ENCODE assay signal across 11 cellular contexts in genomic region chr5:54524704-54525103, GRCh38. TPM values are rescaled to one million over a fixed set of nuclear protein-coding genes. Genes with fewer than 3 reads are reported as not detected.
DNase-seq lines count a peak whose midpoint lies in the region; ATAC-seq and TF ChIP-seq lines count a peak whose summit lies in the region.
"Had no signal": no experiment of that assay in that cellular context is flagged by ENCODE, and none has a peak within 500 bp of the region (broad histone marks: within the 10 kb centered on the region; RNA-seq: fewer than 3 reads in every experiment).

No MANE protein-coding gene starts in this region.

- H3K27ac ChIP-seq in left lung (peak overlapping the region; percentile 30 to 57), smooth muscle cell (ENCODE audit: low read depth) (peak overlapping the region; percentile 20)

- H3K9ac ChIP-seq in smooth muscle cell (ENCODE audit: low read depth): no peak overlapping the region

- 59% methylated on average over 8 of the region's 8 CpGs for WGBS in smooth muscle cell (ENCODE audit: low lambda C conversion rate)

- H2AFZ ChIP-seq in smooth muscle cell (ENCODE audit: low read depth): no peak overlapping the region

- H3F3A ChIP-seq in smooth muscle cell (ENCODE audit: low read depth): no peaks in the 10 kb centered on the region

- H3K36me3 ChIP-seq in left lung: no peaks in the 10 kb centered on the region
- H3K36me3 ChIP-seq in smooth muscle cell (ENCODE audit: low read depth): no peaks in the 10 kb centered on the region

- H3K27me3 ChIP-seq in left lung (no peaks in the 10 kb centered on the region), smooth muscle cell (ENCODE audit: low read depth) (no peaks in the 10 kb centered on the region)

- H3K9me3 Mint-ChIP-seq in central memory CD8-positive, alpha-beta T cell: no peaks in the 10 kb centered on the region

- H3K79me2 ChIP-seq in smooth muscle cell (ENCODE audit: low read depth): peaks cover 93% of the 10 kb centered on the region

- H3K4me1 ChIP-seq in left lung: peaks cover 42 to 89% of the 10 kb centered on the region in 2 donors
- H3K4me1 ChIP-seq in smooth muscle cell (ENCODE audit: low read depth): peaks cover 13% of the 10 kb centered on the region

- H3K4me3 ChIP-seq in left lung: no peak overlapping the region
- no peak overlapping the region for H3K4me3 ChIP-seq in smooth muscle cell

- in situ Hi-C loops in G401 (cut with HindIII; ENCODE audit: low sequenced_read_pairs): no loop called here

- peak overlapping the region; percentile 40 for H3K4me2 ChIP-seq in smooth muscle cell

- peak overlapping the region; percentile 69 for H3K27ac Mint-ChIP-seq in central memory CD8-positive, alpha-beta T cell (ENCODE audit: low read depth)

- H3K9me3 ChIP-seq in left lung (no peaks in the 10 kb centered on the region), smooth muscle cell (replicated peaks; ENCODE audit: low read depth) (no peaks in the 10 kb centered on the region)

- peaks cover 65% of the 10 kb centered on the region for H3K4me1 Mint-ChIP-seq in central memory CD8-positive, alpha-beta T cell

- TF ChIP-seq CTCF in left lung (IDR thresholded peaks at IDR 0.05) (no peak), smooth muscle cell (IDR thresholded peaks at IDR 0.05; ENCODE audit: borderline replicate concordance, insufficient read depth, poor library complexity, severe bottlenecking) (no peak)

- H3K27me3 Mint-ChIP-seq in central memory CD8-positive, alpha-beta T cell: no peaks in the 10 kb centered on the region

- H4K20me1 ChIP-seq in smooth muscle cell (ENCODE audit: low read depth): peaks cover 89% of the 10 kb centered on the region

- peak overlapping the region; percentile 65 for H3K4me3 Mint-ChIP-seq in central memory CD8-positive, alpha-beta T cell

- DNase-seq in G401 (ENCODE audit: low spot score): peak; percentile 42
- no peak for DNase-seq in central memory CD8-positive, alpha-beta T cell (ENCODE audit: low spot score in 2 of 2)
- peak in 1 of 2 donors; percentile 75 for DNase-seq in left lung
- DNase-seq in smooth muscle cell (lab: John Stamatoyannopoulos, UW; ENCODE audit: unreplicated experiment): no peak
- no peak for DNase-seq in HuH-7 (ENCODE audit: low spot score)
- no peak for DNase-seq in D341Med (ENCODE audit: low spot score)
- DNase-seq: central memory CD4-positive, alpha-beta T cell; NCI-H2081 treated with DMSO at 0.1 percent for 48 hours; stimulated activated CD4-positive, alpha-beta T cell treated with anti-CD3 and anti-CD28 coated beads, Interleukin-2, amount 100 ng/mL, for 24 hours had no signal

- no peak for ATAC-seq in central memory CD8-positive, alpha-beta T cell (replicated peaks; ENCODE audit: extremely low read depth, poor library complexity, severe bottlenecking)
- peak; percentile 11 for ATAC-seq in left lung
- no peak for ATAC-seq in HG03097 (IDR thresholded peaks at IDR 0.05; ENCODE audit: low FRiP score, unreplicated experiment)
- ATAC-seq in GM21528 (IDR thresholded peaks at IDR 0.05; ENCODE audit: low FRiP score, unreplicated experiment): no peak

- intact Hi-C loops in left lung (cut with DNase I): no loop called here

- peaks cover 5% of the 10 kb centered on the region for H3K36me3 Mint-ChIP-seq in central memory CD8-positive, alpha-beta T cell (ENCODE audit: insufficient read depth)

RNA-seq across cellular contexts. Expression of gene SNX18, which starts 7.1 kb away (rescaled TPM):
- 10.9 and 17.4 TPM in 2 replicates for total RNA-seq in G401 (2014; rRNA removed; shearing (Covaris generic))
- 10 to 100 TPM; 32.2 to 39.2 TPM for total RNA-seq in left lung
- total RNA-seq in smooth muscle cell: 16.7 and 17.5 TPM in 2 replicates
- polyA plus RNA-seq in smooth muscle cell: 3.5 and 4.7 TPM in 2 replicates
